In genomic region chr4:26331380-26331945, GRCh38 we compare ENCODE assay signal across 1 cellular context.
TF ChIP-seq lines count a peak whose summit lies in the region.

No MANE protein-coding gene starts in this region.

TF ChIP-seq in GM23338, 12 proteins besides CTCF, POLR2A, EP300 and RAD21 (continued from another document):
- no peak for TF ChIP-seq REST (IDR thresholded peaks at IDR 0.05; ENCODE audit: unreplicated experiment)
- no peak for TF ChIP-seq ZNF114 (CRISPR knock-in tag; IDR thresholded peaks at IDR 0.05)
- TF ChIP-seq EZH2 (IDR thresholded peaks at IDR 0.05; ENCODE audit: low read depth, unreplicated experiment), result no peak
- no peak for TF ChIP-seq STAT1 (IDR thresholded peaks at IDR 0.05; ENCODE audit: unreplicated experiment)
- no peak for TF ChIP-seq JUNB (IDR thresholded peaks at IDR 0.05; ENCODE audit: unreplicated experiment)
- TF ChIP-seq ZNF331 (CRISPR knock-in tag; IDR thresholded peaks at IDR 0.05; ENCODE audit: low read depth), result no peak
- no peak for TF ChIP-seq ZNF462 (CRISPR knock-in tag; IDR thresholded peaks at IDR 0.05)
- TF ChIP-seq POLR2AphosphoS5 (IDR thresholded peaks at IDR 0.05; ENCODE audit: low read depth), result no peak
- no peak for TF ChIP-seq CREB1 (CRISPR knock-in tag; IDR thresholded peaks at IDR 0.05; ENCODE audit: low read depth)
